Comparison of ENCODE assay signal across 9 cellular contexts in genomic region chr21:36964832-36965719, GRCh38. TPM values are rescaled to one million over a fixed set of nuclear protein-coding genes. Genes with fewer than 3 reads are reported as not detected.
DNase-seq lines count a peak whose midpoint lies in the region; ATAC-seq and TF ChIP-seq lines count a peak whose summit lies in the region.
"Had no signal": no experiment of that assay in that cellular context is flagged by ENCODE, and none has a peak within 500 bp of the region (broad histone marks: within the 10 kb centered on the region; RNA-seq: fewer than 3 reads in every experiment).

No MANE protein-coding gene starts in this region.

- no peak for TF ChIP-seq CTCF in Caco-2 (IDR thresholded peaks at IDR 0.05; ENCODE audit: insufficient read depth in 1 of 2, low read depth in 1 of 2, low read length in 1 of 2, severe bottlenecking in 1 of 2, unreplicated experiment in 1 of 2)
- TF ChIP-seq CTCF in astrocyte of the spinal cord (IDR thresholded peaks at IDR 0.05; ENCODE audit: low read depth, low read length): no peak

- POLR2A ChIA-PET in Caco-2 (lab: Charles Lee): interaction anchor here (0.6 to 1.0 kb wide), 2 partner anchors 12 to 439 kb away, joined by 4 to 7 read pairs; no protein-coding TSS in a partner anchor

- peaks cover 32% of the 10 kb centered on the region for H3K36me3 Mint-ChIP-seq in Caco-2 (ENCODE audit: insufficient read depth, unreplicated experiment)

- H3K4me1 Mint-ChIP-seq in Caco-2 (ENCODE audit: low read depth, unreplicated experiment): peaks cover 10% of the 10 kb centered on the region

- H3K27me3 ChIP-seq in Caco-2 (replicated peaks; ENCODE audit: control insufficient read depth, insufficient read depth, low read length) (no peaks in the 10 kb centered on the region), muscle layer of duodenum (ENCODE audit: low read depth, low read length) (no peaks in the 10 kb centered on the region)

- DNase-seq in Caco-2: no peak
- DNase-seq in LoVo (ENCODE audit: low spot score): peak; percentile 12
- DNase-seq in astrocyte of the spinal cord (ENCODE audit: low read depth, low spot score): no peak
- no peak for DNase-seq in dermis blood vessel endothelial cell
- no peak for DNase-seq in HPDE6-E6E7 (ENCODE audit: extremely low spot score)
- DNase-seq in central memory CD4-positive, alpha-beta T cell: no peak
- DNase-seq: NCI-H1694 had no signal

- intact Hi-C loops in Caco-2 (cut with micrococcal nuclease; ENCODE audit: unreplicated experiment): loop anchor here (5.0 kb wide), 1 partner anchor 402 kb away; the partner anchor contains the start of gene DYRK1A

- peak overlapping the region; percentile 98 for H3K27ac Mint-ChIP-seq in Caco-2 (ENCODE audit: unreplicated experiment)

- CTCF ChIA-PET in Caco-2 (lab: Charles Lee): interaction anchor here (0.5 to 3.0 kb wide), 4 partner anchors 12 to 702 kb away, joined by 3 to 22 read pairs (median 4); no protein-coding TSS in a partner anchor

- H3K9me3 ChIP-seq in Caco-2 (no peaks in the 10 kb centered on the region), muscle layer of duodenum (ENCODE audit: control insufficient read depth in 1 of 2, low read length in 2 of 2) (no peaks in the 10 kb centered on the region)

- no peak for ATAC-seq in HG03039 (IDR thresholded peaks at IDR 0.05; ENCODE audit: unreplicated experiment)

- no peak overlapping the region for H3K27ac ChIP-seq in muscle layer of duodenum (ENCODE audit: low read length)

- H3K4me1 ChIP-seq in Caco-2: peaks cover 26% of the 10 kb centered on the region
- H3K4me1 ChIP-seq in muscle layer of duodenum (ENCODE audit: control insufficient read depth in 1 of 2, insufficient read depth in 2 of 2, low read length in 2 of 2): peaks cover 5 to 6% of the 10 kb centered on the region in 2 donors

- H3K36me3 ChIP-seq in Caco-2 (ENCODE audit: control insufficient read depth, insufficient read depth, low read length) (no peaks in the 10 kb centered on the region), muscle layer of duodenum (ENCODE audit: control insufficient read depth in 1 of 2, insufficient read depth in 2 of 2, low read length in 2 of 2) (peaks cover 4 to 10% of the 10 kb centered on the region in 2 donors)

- H3K4me3 Mint-ChIP-seq in Caco-2 (ENCODE audit: unreplicated experiment): peak overlapping the region; percentile 90

- no peaks in the 10 kb centered on the region for H3K9me3 Mint-ChIP-seq in Caco-2 (ENCODE audit: unreplicated experiment)

- in situ Hi-C loops in astrocyte of the spinal cord (cut with HindIII; ENCODE audit: low sequenced_read_pairs): no loop called here

- peak overlapping the region; percentile 63 for H3K4me3 ChIP-seq in Caco-2 (ENCODE audit: low read depth, low read length)
- peak overlapping the region; percentile 63 for H3K4me3 ChIP-seq in astrocyte of the spinal cord (ENCODE audit: low read depth, low read length)
- H3K4me3 ChIP-seq in muscle layer of duodenum (ENCODE audit: low read depth in 1 of 2, low read length in 2 of 2): peak overlapping the region; percentile 55 to 65

- TSS peak; percentile 61 for BruUV-seq in Caco-2 (replicated peaks; lab: Mats Ljungman, UMichigan)

- no peaks in the 10 kb centered on the region for H3K27me3 Mint-ChIP-seq in Caco-2 (ENCODE audit: insufficient read depth, unreplicated experiment)

RNA-seq across cellular contexts. Expression of gene HLCS, which starts 1.4 kb away (rescaled TPM):
- total RNA-seq in Caco-2 (2022) (21.8 and 26.2 TPM in 2 replicates), dermis blood vessel endothelial cell (14.3 and 19.5 TPM in 2 replicates)

RNA-seq across cellular contexts. Expression of gene RIPPLY3, which starts 41.4 kb away (rescaled TPM):
- total RNA-seq in Caco-2 (2022) (0.91 and 1.2 TPM in 2 replicates), dermis blood vessel endothelial cell (under 0.01 TPM in 1 of 2 replicates, not detected in the other)
